Comparison of ENCODE assay signal across 8 cellular contexts in the genomic region with DNA sequence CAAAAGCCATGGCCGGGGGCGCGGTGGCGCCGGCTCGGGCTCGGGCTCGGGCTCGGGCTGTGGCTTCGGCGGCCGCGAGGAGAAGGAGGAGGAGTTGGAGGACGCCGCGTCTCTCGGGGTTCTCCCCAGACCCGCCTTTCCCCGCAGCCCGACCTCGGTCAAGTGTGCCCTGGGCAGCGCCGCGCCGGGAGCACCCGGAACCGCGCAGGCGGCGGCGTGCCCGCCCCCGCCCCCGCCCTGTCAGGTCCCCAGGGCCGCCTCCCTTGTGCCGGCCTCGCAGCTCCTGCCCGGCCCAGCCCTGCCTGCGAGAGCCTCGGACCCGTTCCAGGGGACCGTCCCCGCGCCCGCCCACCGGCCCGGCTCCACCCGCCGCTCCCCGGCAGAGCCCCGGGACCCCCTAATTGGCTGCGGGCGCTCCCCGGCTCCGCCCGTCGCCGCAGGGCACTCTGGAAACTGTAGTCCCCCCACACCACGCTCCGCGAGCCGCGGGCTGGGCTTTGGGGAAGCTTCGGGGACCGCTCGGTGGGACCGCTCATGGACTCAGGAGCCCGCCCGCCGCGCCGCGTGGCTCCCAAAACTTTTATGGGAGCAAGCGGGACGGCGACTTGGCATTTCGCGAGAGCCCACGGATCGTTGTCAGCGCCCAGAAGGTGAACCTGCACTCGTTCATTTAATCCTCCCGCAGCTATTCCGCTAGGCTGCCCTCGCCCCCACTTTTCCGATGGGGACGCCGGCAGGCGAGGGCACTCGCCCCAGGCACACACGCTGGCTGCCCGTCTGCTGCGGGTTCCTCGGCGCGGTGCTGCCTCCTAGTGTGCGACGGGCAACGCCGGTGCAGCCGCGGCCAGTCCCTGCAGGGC. TPM values are rescaled to one million over a fixed set of nuclear protein-coding genes. Genes with fewer than 3 reads are reported as not detected.
A peak's percentile ranks its signal among the peaks of the same experiment; 100 is the strongest.
DNase-seq lines count a peak whose midpoint lies in the region; ATAC-seq and TF ChIP-seq lines count a peak whose summit lies in the region.

A gene (minus strand): TSS at position 192 of the 860 bp plus-strand sequence. CDS start 182 bp downstream, at position 10.

- TF ChIP-seq CTCF in GM13977 (IDR thresholded peaks at IDR 0.05; ENCODE audit: extremely low read depth, insufficient read depth, missing control alignments) (peak; percentile 95), progenitor cell of endocrine pancreas (IDR thresholded peaks at IDR 0.05; ENCODE audit: unreplicated experiment) (peak; percentile 81), upper lobe of right lung (IDR thresholded peaks at IDR 0.05) (peak; percentile 87)

- H3K4me3 Mint-ChIP-seq in progenitor cell of endocrine pancreas (ENCODE audit: low read depth), result peak within 1 kb of the TSS; percentile 83

- ATAC-seq in HG02852 (IDR thresholded peaks at IDR 0.05; ENCODE audit: unreplicated experiment), result peak; percentile 69
- peak; percentile 95 to 96 for ATAC-seq in left cardiac atrium
- ATAC-seq in upper lobe of right lung, result peak; percentile 94

- peak within 1 kb of the TSS; percentile 95 for H3K4me3 ChIP-seq in upper lobe of right lung

- no peaks in the 10 kb centered on the region for H3K36me3 ChIP-seq in upper lobe of right lung

- H3K27me3 ChIP-seq in upper lobe of right lung, result no peaks in the 10 kb centered on the region

- in situ Hi-C loops in GM13977 (cut with MboI; ENCODE audit: low pct_unique_long_range_greater_than_20kb, low sequenced_read_pairs, unreplicated experiment), result no loop called here

- H3K27me3 Mint-ChIP-seq in progenitor cell of endocrine pancreas, result peaks cover 24% of the 10 kb centered on the region

- peak within 1 kb of the TSS; percentile 59 for H3K27ac Mint-ChIP-seq in progenitor cell of endocrine pancreas

- intact Hi-C loops in T-helper 1 cell treated with Interleukin-12 subunit alpha and Interleukin-12 subunit beta and Interleukin-4 antibody, amounts not matched to agents 30 ng/mL and 1 ng/mL, for 36 hours (cut with micrococcal nuclease), result loop anchor here (1.0 to 10.0 kb wide), 14 partner anchors 38 to 1856 kb away; a partner anchor contains a TSS
- intact Hi-C loops in left cardiac atrium (cut with DNase I) (loop anchor here (2.0 to 5.0 kb wide), 3 partner anchors 81 to 94 kb away; a partner anchor contains a TSS), upper lobe of right lung (cut with DNase I) (no loop called here)

- peak; percentile 97 for DNase-seq in GM13977 (ENCODE audit: low spot score)
- peak; percentile 64 for DNase-seq in NCI-H1436 (lab: John Stamatoyannopoulos, UW)
- peak; percentile 82 for DNase-seq in amniotic epithelial cell (ENCODE audit: low read depth)
- peak; percentile 95 for DNase-seq in left cardiac atrium
- DNase-seq in progenitor cell of endocrine pancreas (ENCODE audit: low spot score, unreplicated experiment), result peak; percentile 71
- DNase-seq in upper lobe of right lung, result peak; percentile 97

- peaks cover 10% of the 10 kb centered on the region for H3K4me1 Mint-ChIP-seq in progenitor cell of endocrine pancreas (ENCODE audit: low read depth)

- H3K36me3 Mint-ChIP-seq in progenitor cell of endocrine pancreas (ENCODE audit: insufficient read depth), result no peaks in the 10 kb centered on the region

- H3K27ac ChIP-seq in upper lobe of right lung, result peak within 1 kb of the TSS; percentile 82

- no peaks in the 10 kb centered on the region for H3K9me3 ChIP-seq in upper lobe of right lung

- peaks cover 31% of the 10 kb centered on the region for H3K4me1 ChIP-seq in upper lobe of right lung

- no peaks in the 10 kb centered on the region for H3K9me3 Mint-ChIP-seq in progenitor cell of endocrine pancreas (ENCODE audit: low read depth)

RNA-seq across cellular contexts. Expression of the gene that starts here (rescaled TPM):
- 223 and 226 TPM in 2 replicates for total RNA-seq in T-helper 1 cell treated with Interleukin-12 subunit alpha and Interleukin-12 subunit beta and Interleukin-4 antibody, amounts not matched to agents 30 ng/mL and 1 ng/mL, for 36 hours
- total RNA-seq in left cardiac atrium (10 to 100 TPM; 15.4 to 18.1 TPM), progenitor cell of endocrine pancreas (18.1 and 18.3 TPM in 2 replicates), upper lobe of right lung (56.9 TPM)

Comparison
In these comparisons a context has a peak if more than half of its experiments do, and no peak if none do; other contexts are left out.
1. Peak in every context shown above with its lines: DNase-seq, ATAC-seq, H3K4me3 ChIP-seq and H3K27ac ChIP-seq.